ENCODE assay signal across 8 cellular contexts in the genomic region with DNA sequence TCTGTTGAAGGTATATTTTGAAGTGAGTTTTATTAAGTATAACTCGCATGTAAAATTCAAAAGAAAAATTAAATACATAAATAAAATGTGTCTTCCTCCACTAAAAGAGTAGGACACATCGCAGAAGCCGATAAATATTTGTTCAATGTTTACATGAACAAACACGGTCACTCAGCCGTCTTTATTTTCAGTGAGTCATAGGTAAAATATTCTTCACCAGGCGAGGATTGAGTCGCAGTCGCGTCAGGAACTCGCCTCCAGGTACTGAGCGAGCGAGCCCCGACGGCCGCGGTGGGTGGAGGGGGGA. TPM values are rescaled to one million over a fixed set of nuclear protein-coding genes. Genes with fewer than 3 reads are reported as not detected.
A peak's percentile ranks its signal among the peaks of the same experiment; 100 is the strongest.
DNase-seq lines count a peak whose midpoint lies in the region; ATAC-seq, FAIRE-seq and TF ChIP-seq lines count a peak whose summit lies in the region.

No MANE protein-coding gene starts in this region.

- peak overlapping the region; percentile 81 for H3K4me3 Mint-ChIP-seq in T-helper 2 cell treated with Interferon-gamma antibody and Interleukin-4, amounts not matched to agents 5 μg/mL and 100 μg/mL, for 36 hours
- peak overlapping the region; percentile 87 for H3K4me3 Mint-ChIP-seq in activated naive CD8-positive, alpha-beta T cell treated with anti-CD3 and anti-CD28 coated beads, Interleukin-2, amount 50 U/mL, for 24 hours

- peak overlapping the region; percentile 16 for H3K27ac ChIP-seq in keratinocyte (ENCODE audit: control insufficient read depth, insufficient read depth, low read length)
- H3K27ac ChIP-seq in suprapubic skin: peak overlapping the region; percentile 97

- in situ Hi-C loops in KBM-7 (cut with MboI; ENCODE audit: low pct_unique_long_range_greater_than_20kb, low sequenced_read_pairs): no loop called here

- H3K27me3 Mint-ChIP-seq in T-helper 2 cell treated with Interferon-gamma antibody and Interleukin-4, amounts not matched to agents 5 μg/mL and 100 μg/mL, for 36 hours (ENCODE audit: low read depth): peaks cover 17% of the 10 kb centered on the region
- H3K27me3 Mint-ChIP-seq in activated naive CD8-positive, alpha-beta T cell treated with anti-CD3 and anti-CD28 coated beads, Interleukin-2, amount 50 U/mL, for 24 hours: peaks cover under 1% of the 10 kb centered on the region

- no peaks in the 10 kb centered on the region for H3K36me3 Mint-ChIP-seq in T-helper 2 cell treated with Interferon-gamma antibody and Interleukin-4, amounts not matched to agents 5 μg/mL and 100 μg/mL, for 36 hours (ENCODE audit: low read depth)
- H3K36me3 Mint-ChIP-seq in activated naive CD8-positive, alpha-beta T cell treated with anti-CD3 and anti-CD28 coated beads, Interleukin-2, amount 50 U/mL, for 24 hours (ENCODE audit: low read depth): peaks cover 2% of the 10 kb centered on the region

- H3K36me3 ChIP-seq in keratinocyte (ENCODE audit: control insufficient read depth in 2 of 2, extremely low read depth in 1 of 2, insufficient read depth in 2 of 2, low read length in 2 of 2) (no peaks in the 10 kb centered on the region), suprapubic skin (no peaks in the 10 kb centered on the region)

- DNase-seq in T-helper 2 cell treated with Interferon-gamma antibody and Interleukin-4, amounts not matched to agents 5 μg/mL and 100 μg/mL, for 36 hours (ENCODE audit: low spot score): no peak
- DNase-seq in T-helper 2 cell (no peak), keratinocyte (ENCODE audit: low read depth, low spot score) (no peak), suprapubic skin (ENCODE audit: low spot score in 2 of 2) (no peak), KBM-7 (no peak), NCI-H1930 (lab: John Stamatoyannopoulos, UW) (no peak), SHP77 (lab: John Stamatoyannopoulos, UW) (no peak)
- no peak for DNase-seq in activated naive CD8-positive, alpha-beta T cell treated with anti-CD3 and anti-CD28 coated beads, Interleukin-2, amount 50 U/mL, for 24 hours

- TF ChIP-seq POLR2A in suprapubic skin (IDR thresholded peaks at IDR 0.05): no peak

- no peak overlapping the region for H2AFZ ChIP-seq in keratinocyte (ENCODE audit: control insufficient read depth, low read length)

- no peak for ATAC-seq in activated naive CD8-positive, alpha-beta T cell treated with anti-CD3 and anti-CD28 coated beads, Interleukin-2, amount 50 U/mL, for 24 hours

- peaks cover 19% of the 10 kb centered on the region for H3K4me1 Mint-ChIP-seq in T-helper 2 cell treated with Interferon-gamma antibody and Interleukin-4, amounts not matched to agents 5 μg/mL and 100 μg/mL, for 36 hours (ENCODE audit: low read depth)
- H3K4me1 Mint-ChIP-seq in activated naive CD8-positive, alpha-beta T cell treated with anti-CD3 and anti-CD28 coated beads, Interleukin-2, amount 50 U/mL, for 24 hours: peaks cover 24% of the 10 kb centered on the region

- H3K4me2 ChIP-seq in keratinocyte (ENCODE audit: control insufficient read depth, extremely low read depth, insufficient read depth, low read depth, low read length): no peak overlapping the region

- peak overlapping the region; percentile 92 for H3K9ac ChIP-seq in keratinocyte (ENCODE audit: control insufficient read depth, extremely low read depth, insufficient read depth, low read length)

- H3K9me3 ChIP-seq in keratinocyte (ENCODE audit: control insufficient read depth, low read depth, low read length): no peaks in the 10 kb centered on the region
- H3K9me3 ChIP-seq in suprapubic skin: no peaks in the 10 kb centered on the region

- H3K4me3 ChIP-seq in keratinocyte (ENCODE audit: control insufficient read depth in 2 of 3, extremely low read depth in 1 of 3, insufficient read depth in 2 of 3, low read depth in 1 of 3, low read length in 3 of 3): peak overlapping the region in 2 of 3 experiments; percentile 47 to 67
- H3K4me3 ChIP-seq in suprapubic skin: peak overlapping the region; percentile 63

- FAIRE-seq in keratinocyte (lab: Jason Lieb, UNC): no peak

- no peaks in the 10 kb centered on the region for H3K9me1 ChIP-seq in keratinocyte (ENCODE audit: control insufficient read depth, extremely low read depth, insufficient read depth, low read length)

- 44% methylated on average over 16 of the region's 16 CpGs for WGBS in suprapubic skin

- no peaks in the 10 kb centered on the region for H3K9me3 Mint-ChIP-seq in T-helper 2 cell treated with Interferon-gamma antibody and Interleukin-4, amounts not matched to agents 5 μg/mL and 100 μg/mL, for 36 hours
- no peaks in the 10 kb centered on the region for H3K9me3 Mint-ChIP-seq in activated naive CD8-positive, alpha-beta T cell treated with anti-CD3 and anti-CD28 coated beads, Interleukin-2, amount 50 U/mL, for 24 hours

- H3K27me3 ChIP-seq in keratinocyte (ENCODE audit: control insufficient read depth, extremely low read depth, insufficient read depth, low read length) (no peaks in the 10 kb centered on the region), suprapubic skin (no peaks in the 10 kb centered on the region)

- dilution Hi-C loops in keratinocyte (cut with MboI; ENCODE audit: extremely low pct_ligation_motif_present, low sequenced_read_pairs): no loop called here

- peaks cover 5% of the 10 kb centered on the region for H3K4me1 ChIP-seq in keratinocyte (ENCODE audit: control insufficient read depth, extremely low read depth, insufficient read depth, low read length)
- H3K4me1 ChIP-seq in suprapubic skin: peaks cover 12% of the 10 kb centered on the region

- H4K20me1 ChIP-seq in keratinocyte (ENCODE audit: control insufficient read depth, extremely low read depth, insufficient read depth, low read length): no peaks in the 10 kb centered on the region

- H3K79me2 ChIP-seq in keratinocyte (ENCODE audit: control insufficient read depth, insufficient read depth, low read length): peaks cover 12% of the 10 kb centered on the region

- TF ChIP-seq CTCF in keratinocyte (optimal IDR thresholded peaks at IDR 0.05 in 1 of 3, IDR thresholded peaks at IDR 0.05 in 1 of 3, conservative IDR thresholded peaks at IDR 0.05 in 1 of 3; ENCODE audit: extremely low read depth in 1 of 3, insufficient read depth in 2 of 3, low read length in 3 of 3): no peak
- TF ChIP-seq CTCF in suprapubic skin (IDR thresholded peaks at IDR 0.05): no peak

- no peak for TF ChIP-seq EP300 in suprapubic skin (IDR thresholded peaks at IDR 0.05)

- peak overlapping the region; percentile 90 for H3K27ac Mint-ChIP-seq in T-helper 2 cell treated with Interferon-gamma antibody and Interleukin-4, amounts not matched to agents 5 μg/mL and 100 μg/mL, for 36 hours
- peak overlapping the region; percentile 85 for H3K27ac Mint-ChIP-seq in activated naive CD8-positive, alpha-beta T cell treated with anti-CD3 and anti-CD28 coated beads, Interleukin-2, amount 50 U/mL, for 24 hours

RNA-seq across cellular contexts. Expression of a gene that starts 0.3 kb away (rescaled TPM):
- 83.8 to 98.1 TPM (median 93.9 TPM) in 3 replicates for polyA plus RNA-seq in keratinocyte
- 41.7 TPM for polyA plus RNA-seq in keratinocyte (2011; ENCODE audit: low read depth)
- polyA plus RNA-seq in keratinocyte (2011; cell fraction: cytosol; rRNA removed): 94.3 and 157 TPM in 2 replicates
- polyA plus RNA-seq in keratinocyte (2011; cell fraction: nucleus; rRNA removed): 33.5 and 37.0 TPM in 2 replicates
- polyA plus RNA-seq in keratinocyte (2012; ENCODE audit: low replicate concordance): 56.2 and 74.5 TPM in 2 replicates
- 33.6 to 36.3 TPM (median 34.6 TPM) in 3 replicates for polyA minus RNA-seq in keratinocyte
- 7.3 TPM for polyA minus RNA-seq in keratinocyte (2011; cell fraction: cytosol; rRNA and poly(A)+ RNA removed)
- 3.5 and 9.1 TPM in 2 replicates for polyA minus RNA-seq in keratinocyte (2011; cell fraction: nucleus; rRNA and poly(A)+ RNA removed)
- 10 to 100 TPM; 22.9 to 37.9 (median 28.6) TPM for total RNA-seq in suprapubic skin

RNA-seq across cellular contexts. Expression of a gene that starts 3.9 kb away (rescaled TPM):
- 1.0 to 1.5 TPM (median 1.3 TPM) in 3 replicates for polyA plus RNA-seq in keratinocyte
- polyA plus RNA-seq in keratinocyte (2011; ENCODE audit: low read depth): 0.36 TPM
- 1.3 and 2.0 TPM in 2 replicates for polyA plus RNA-seq in keratinocyte (2011; cell fraction: cytosol; rRNA removed)
- 0.78 and 1.0 TPM in 2 replicates for polyA plus RNA-seq in keratinocyte (2011; cell fraction: nucleus; rRNA removed)
- 0.54 and 0.68 TPM in 2 replicates for polyA plus RNA-seq in keratinocyte (2012; ENCODE audit: low replicate concordance)
- polyA minus RNA-seq in keratinocyte: 0.26 to 1.7 TPM (median 1.4 TPM) in 3 replicates
- polyA minus RNA-seq in keratinocyte (2011; cell fraction: cytosol; rRNA and poly(A)+ RNA removed): 0.38 TPM
- polyA minus RNA-seq in keratinocyte (2011; cell fraction: nucleus; rRNA and poly(A)+ RNA removed): 0.63 and 0.85 TPM in 2 replicates
- total RNA-seq in suprapubic skin: 10 to 100 TPM in 1 of 4 donors, 1 to 10 TPM in 3; 5.1 to 15.0 (median 6.7) TPM

RNA-seq across cellular contexts. Expression of a gene that starts 44.6 kb away (rescaled TPM):
- polyA plus RNA-seq in keratinocyte: 9.1 to 10.1 TPM (median 9.8 TPM) in 3 replicates
- 2.5 TPM for polyA plus RNA-seq in keratinocyte (2011; ENCODE audit: low read depth)
- polyA plus RNA-seq in keratinocyte (2011; cell fraction: cytosol; rRNA removed): 10.0 and 11.4 TPM in 2 replicates
- 2.4 and 3.1 TPM in 2 replicates for polyA plus RNA-seq in keratinocyte (2011; cell fraction: nucleus; rRNA removed)
- 6.3 and 9.1 TPM in 2 replicates for polyA plus RNA-seq in keratinocyte (2012; ENCODE audit: low replicate concordance)
- polyA minus RNA-seq in keratinocyte: 0.39 to 3.3 TPM (median 1.6 TPM) in 3 replicates
- 3.1 TPM for polyA minus RNA-seq in keratinocyte (2011; cell fraction: cytosol; rRNA and poly(A)+ RNA removed)
- 1.0 and 1.2 TPM in 2 replicates for polyA minus RNA-seq in keratinocyte (2011; cell fraction: nucleus; rRNA and poly(A)+ RNA removed)
- total RNA-seq in suprapubic skin: 10 to 100 TPM; 14.4 to 22.8 (median 17.3) TPM

RNA-seq across cellular contexts. Expression of a gene that starts 44.6 kb away (rescaled TPM):
- polyA plus RNA-seq in keratinocyte: 4.7 to 20.2 TPM (median 5.0 TPM) in 3 replicates
- polyA plus RNA-seq in keratinocyte (2011; ENCODE audit: low read depth): 19.1 TPM
- polyA plus RNA-seq in keratinocyte (2011; cell fraction: cytosol; rRNA removed): 12.2 and 24.1 TPM in 2 replicates
- polyA plus RNA-seq in keratinocyte (2011; cell fraction: nucleus; rRNA removed): 4.0 and 6.5 TPM in 2 replicates
- 14.6 and 14.8 TPM in 2 replicates for polyA plus RNA-seq in keratinocyte (2012; ENCODE audit: low replicate concordance)
- polyA minus RNA-seq in keratinocyte: 0.56 to 3.9 TPM (median 2.3 TPM) in 3 replicates
- not detected for polyA minus RNA-seq in keratinocyte (2011; cell fraction: cytosol; rRNA and poly(A)+ RNA removed)
- 0.95 and 1.5 TPM in 2 replicates for polyA minus RNA-seq in keratinocyte (2011; cell fraction: nucleus; rRNA and poly(A)+ RNA removed)
- total RNA-seq in suprapubic skin: 1 to 10 TPM; 1.6 to 2.3 (median 1.9) TPM

RNA-seq across cellular contexts. Expression of a gene that starts 44.9 kb away (rescaled TPM):
- 18.5 to 25.5 TPM (median 24.8 TPM) in 3 replicates for polyA plus RNA-seq in keratinocyte
- 10.2 TPM for polyA plus RNA-seq in keratinocyte (2011; ENCODE audit: low read depth)
- polyA plus RNA-seq in keratinocyte (2011; cell fraction: cytosol; rRNA removed): 14.2 and 24.0 TPM in 2 replicates
- polyA plus RNA-seq in keratinocyte (2011; cell fraction: nucleus; rRNA removed): 12.8 and 14.9 TPM in 2 replicates
- polyA plus RNA-seq in keratinocyte (2012; ENCODE audit: low replicate concordance): 9.8 and 21.9 TPM in 2 replicates
- 14.9 to 39.7 TPM (median 20.4 TPM) in 3 replicates for polyA minus RNA-seq in keratinocyte
- 12.9 TPM for polyA minus RNA-seq in keratinocyte (2011; cell fraction: cytosol; rRNA and poly(A)+ RNA removed)
- polyA minus RNA-seq in keratinocyte (2011; cell fraction: nucleus; rRNA and poly(A)+ RNA removed): 9.0 and 16.1 TPM in 2 replicates
- total RNA-seq in suprapubic skin: 10 to 100 TPM in 3 of 4 donors, 1 to 10 TPM in 1; 8.8 to 16.2 (median 10.4) TPM
